Comparison of ENCODE assay signal across 8 cellular contexts in the genomic region with DNA sequence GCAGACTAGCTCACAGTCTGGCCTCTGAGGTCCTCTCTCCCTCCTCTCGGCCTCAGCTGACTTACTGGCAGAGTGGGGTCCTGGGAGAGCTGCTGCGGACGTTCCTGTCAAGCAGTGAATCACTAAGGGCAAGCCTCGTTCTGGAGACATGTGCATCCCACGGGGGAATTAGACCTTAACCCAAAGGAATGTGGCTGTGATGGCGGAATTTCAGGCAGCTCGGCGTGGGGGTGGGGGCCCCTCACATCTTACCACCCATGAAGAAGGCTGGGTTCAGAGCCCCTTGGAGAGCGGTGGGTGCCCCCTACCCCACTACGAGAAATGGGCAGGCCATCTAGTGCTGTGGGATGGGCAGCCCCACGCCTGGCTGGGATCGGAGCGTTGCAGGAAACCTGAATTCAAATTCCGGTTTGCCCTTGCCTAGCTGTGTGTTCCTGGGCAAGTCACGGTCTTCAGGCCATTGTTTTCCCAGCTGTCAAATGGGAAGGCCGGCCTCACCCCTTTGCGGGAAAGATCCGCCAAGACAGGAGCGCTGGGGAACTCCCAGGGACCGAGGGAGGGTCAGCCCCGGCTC. TPM values are rescaled to one million over a fixed set of nuclear protein-coding genes. Genes with fewer than 3 reads are reported as not detected.
A peak's percentile ranks its signal among the peaks of the same experiment; 100 is the strongest.
DNase-seq lines count a peak whose midpoint lies in the region; ATAC-seq and TF ChIP-seq lines count a peak whose summit lies in the region.

No MANE protein-coding gene starts in this region.

- H3K27me3 ChIP-seq in parathyroid adenoma (ENCODE audit: control insufficient read depth, insufficient read depth, low read length), result no peaks in the 10 kb centered on the region

- H3K4me1 ChIP-seq in parathyroid adenoma, result no peaks in the 10 kb centered on the region

- H3K4me3 ChIP-seq in foreskin fibroblast (ENCODE audit: low read depth in 1 of 2, low read length in 2 of 2) (peak overlapping the region; percentile 64 to 67), parathyroid adenoma (ENCODE audit: low read depth, low read length) (peak overlapping the region; percentile 12)

- no peaks in the 10 kb centered on the region for H3K36me3 ChIP-seq in parathyroid adenoma (ENCODE audit: control insufficient read depth, insufficient read depth, low read length)

- no peak overlapping the region for H3K4me2 ChIP-seq in parathyroid adenoma (ENCODE audit: low read length)

- no peak for TF ChIP-seq CTCF in foreskin fibroblast (IDR thresholded peaks at IDR 0.05; ENCODE audit: low read depth, low read length)
- TF ChIP-seq CTCF in parathyroid adenoma (IDR thresholded peaks at IDR 0.05), result no peak

- no peak overlapping the region for H2AFZ ChIP-seq in parathyroid adenoma

- DNase-seq in EL, result peak; percentile 73
- peak; percentile 34 to 68 for DNase-seq in foreskin fibroblast
- no peak for DNase-seq in NCI-H2196 treated with DMSO at 0.1 percent for 48 hours (lab: John Stamatoyannopoulos, UW; ENCODE audit: unreplicated experiment)
- no peak for DNase-seq in RPMI8226
- no peak for DNase-seq in NCI-H146 (lab: John Stamatoyannopoulos, UW)
- no peak for DNase-seq in cerebellum (ENCODE audit: low spot score)

- ATAC-seq in SK-N-SH treated with all-trans-retinoic acid at 6 μM for 48 hours, result peak; percentile 17

- H3K9me3 ChIP-seq in parathyroid adenoma (ENCODE audit: control insufficient read depth, low read length), result no peaks in the 10 kb centered on the region

- H3K79me2 ChIP-seq in parathyroid adenoma, result no peaks in the 10 kb centered on the region

- peak overlapping the region; percentile 63 for H3K27ac ChIP-seq in parathyroid adenoma

- no peak overlapping the region for H3K9ac ChIP-seq in parathyroid adenoma

TF ChIP-seq in SK-N-SH treated with all-trans-retinoic acid at 6 μM for 48 hours, 23 proteins besides CTCF, POLR2A, EP300 and RAD21:
- TF ChIP-seq TOX (CRISPR knock-in tag; IDR thresholded peaks at IDR 0.05; ENCODE audit: borderline replicate concordance), result no peak
- TF ChIP-seq RARB (CRISPR knock-in tag; IDR thresholded peaks at IDR 0.05), result no peak
- TF ChIP-seq, protein P1, sequence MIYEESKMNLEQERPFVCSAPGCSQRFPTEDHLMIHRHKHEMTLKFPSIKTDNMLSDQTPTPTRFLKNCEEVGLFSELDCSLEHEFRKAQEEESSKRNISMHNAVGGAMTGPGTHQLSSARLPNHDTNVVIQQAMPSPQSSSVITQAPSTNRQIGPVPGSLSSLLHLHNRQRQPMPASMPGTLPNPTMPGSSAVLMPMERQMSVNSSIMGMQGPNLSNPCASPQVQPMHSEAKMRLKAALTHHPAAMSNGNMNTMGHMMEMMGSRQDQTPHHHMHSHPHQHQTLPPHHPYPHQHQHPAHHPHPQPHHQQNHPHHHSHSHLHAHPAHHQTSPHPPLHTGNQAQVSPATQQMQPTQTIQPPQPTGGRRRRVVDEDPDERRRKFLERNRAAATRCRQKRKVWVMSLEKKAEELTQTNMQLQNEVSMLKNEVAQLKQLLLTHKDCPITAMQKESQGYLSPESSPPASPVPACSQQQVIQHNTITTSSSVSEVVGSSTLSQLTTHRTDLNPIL (CRISPR knock-in tag; IDR thresholded peaks at IDR 0.05; ENCODE audit: low read depth), result no peak
- TF ChIP-seq OSR1 (CRISPR knock-in tag; IDR thresholded peaks at IDR 0.05), result no peak
- no peak for TF ChIP-seq SNAI2 (CRISPR knock-in tag; IDR thresholded peaks at IDR 0.05)
- TF ChIP-seq CSRNP3 (CRISPR knock-in tag; IDR thresholded peaks at IDR 0.05), result no peak
- TF ChIP-seq CSDC2 (CRISPR knock-in tag; IDR thresholded peaks at IDR 0.05), result no peak
- no peak for TF ChIP-seq ZC3H10 (CRISPR knock-in tag; IDR thresholded peaks at IDR 0.05)
- no peak for TF ChIP-seq ZNF70 (CRISPR knock-in tag; IDR thresholded peaks at IDR 0.05)
- no peak for TF ChIP-seq TSHZ2 (CRISPR knock-in tag; IDR thresholded peaks at IDR 0.05)
- TF ChIP-seq GLIS3 (CRISPR knock-in tag; IDR thresholded peaks at IDR 0.05), result no peak

RNA-seq across cellular contexts. Expression of gene LRRC32, which starts 0.6 kb away (rescaled TPM):
- total RNA-seq in cerebellum, result 3.6 TPM

Comparison
In these comparisons a context has a peak if more than half of its experiments do, and no peak if none do; other contexts are left out.
1. DNase-seq: peak in EL (single experiment) and foreskin fibroblast (2 of 2); none in NCI-H2196 treated with DMSO at 0.1 percent for 48 hours (single experiment), RPMI8226 (single experiment), NCI-H146 (single experiment) and cerebellum (single experiment).